ENCODE assay signal across 1 cellular context in genomic region chr1:162549001-162549400, GRCh38.
TF ChIP-seq lines count a peak whose summit lies in the region.

No MANE protein-coding gene starts in this region.

TF ChIP-seq in K562, 482 proteins besides CTCF, POLR2A, EP300 and RAD21 (continued from another document):
- TF ChIP-seq STAT6 (CRISPR knock-in tag; IDR thresholded peaks at IDR 0.05) = no peak
- no peak for TF ChIP-seq ZBTB11 (CRISPR knock-in tag; IDR thresholded peaks at IDR 0.05)
- no peak for TF ChIP-seq E2F5 (CRISPR knock-in tag; IDR thresholded peaks at IDR 0.05)
- no peak for TF ChIP-seq PKNOX1 (IDR thresholded peaks at IDR 0.05)
- TF ChIP-seq MAFK (IDR thresholded peaks at IDR 0.05; ENCODE audit: low read length) = 0 out of 2 replicates have a peak, but pooled peaks have one; percentile 3
- TF ChIP-seq MIER1 (IDR thresholded peaks at IDR 0.05; ENCODE audit: low read depth) = no peak
- no peak for TF ChIP-seq PTRF (tag; IDR thresholded peaks at IDR 0.05)
- no peak for TF ChIP-seq L3MBTL2 (IDR thresholded peaks at IDR 0.05)
- TF ChIP-seq BDP1 (IDR thresholded peaks at IDR 0.05; ENCODE audit: insufficient read depth, insufficient read length) = no peak
- TF ChIP-seq C11orf30 (IDR thresholded peaks at IDR 0.05; ENCODE audit: low read depth) = peak; percentile 47
- TF ChIP-seq KAT8 (IDR thresholded peaks at IDR 0.05; ENCODE audit: low read depth) = no peak
- TF ChIP-seq SMARCA4 (IDR thresholded peaks at IDR 0.05) = no peak
- TF ChIP-seq ZNF184 (CRISPR knock-in tag; IDR thresholded peaks at IDR 0.05) = no peak
- no peak for TF ChIP-seq ZNF76 (CRISPR knock-in tag; IDR thresholded peaks at IDR 0.05; ENCODE audit: borderline replicate concordance)
- TF ChIP-seq ZNF280B (CRISPR knock-in tag; IDR thresholded peaks at IDR 0.05) = no peak
- no peak for TF ChIP-seq NCOA4 (IDR thresholded peaks at IDR 0.05; ENCODE audit: partially characterized antibody)
- TF ChIP-seq ZNF740 (CRISPR knock-in tag; IDR thresholded peaks at IDR 0.05) = no peak
- no peak for TF ChIP-seq ZNF740 (tag; IDR thresholded peaks at IDR 0.05)
- no peak for TF ChIP-seq HEY1 (CRISPR knock-in tag; IDR thresholded peaks at IDR 0.05; ENCODE audit: borderline replicate concordance)
- TF ChIP-seq STAG1 (CRISPR knock-in tag; IDR thresholded peaks at IDR 0.05; ENCODE audit: borderline replicate concordance) = no peak
- TF ChIP-seq HCFC1 (IDR thresholded peaks at IDR 0.05; ENCODE audit: low read depth, low read length) = no peak
- no peak for TF ChIP-seq HOXB6 (CRISPR knock-in tag; IDR thresholded peaks at IDR 0.05; ENCODE audit: borderline replicate concordance)
- no peak for TF ChIP-seq CEBPZ (IDR thresholded peaks at IDR 0.05; ENCODE audit: borderline replicate concordance, low read depth, low read length)
